In the genomic region with DNA sequence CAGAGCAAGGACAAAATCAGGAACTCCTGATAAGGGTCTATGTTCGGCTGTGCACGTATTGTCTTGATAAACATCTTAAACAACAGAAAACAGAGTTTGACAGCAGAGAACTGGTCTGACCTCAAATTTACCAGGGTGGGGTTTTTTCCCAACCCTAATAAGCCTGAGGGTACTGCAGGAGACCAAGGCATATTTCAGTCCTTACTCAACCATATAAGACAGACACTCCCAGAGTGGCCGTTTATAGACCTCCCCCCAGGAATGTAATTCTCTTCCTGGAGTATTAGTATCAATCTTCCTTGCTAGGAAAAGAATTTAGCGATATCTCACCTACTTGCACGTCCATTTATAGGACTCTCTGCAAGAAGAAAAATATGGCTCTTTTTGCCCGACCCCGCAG, we compare ENCODE assay signal across 1 cellular context. TPM values are rescaled to one million over a fixed set of nuclear protein-coding genes. Genes with fewer than 3 reads are reported as not detected.
"Had no signal": no experiment of that assay in that cellular context is flagged by ENCODE, and none has a peak within 500 bp of the region (broad histone marks: within the 10 kb centered on the region; RNA-seq: fewer than 3 reads in every experiment).

No MANE protein-coding gene starts in this region.

RNA-seq across cellular contexts. Expression of a gene that starts 32.5 kb away (rescaled TPM):
- total RNA-seq: activated B cell treated with CpG ODN at 0.5 μM for 24 hours had no signal
